In the genomic region with DNA sequence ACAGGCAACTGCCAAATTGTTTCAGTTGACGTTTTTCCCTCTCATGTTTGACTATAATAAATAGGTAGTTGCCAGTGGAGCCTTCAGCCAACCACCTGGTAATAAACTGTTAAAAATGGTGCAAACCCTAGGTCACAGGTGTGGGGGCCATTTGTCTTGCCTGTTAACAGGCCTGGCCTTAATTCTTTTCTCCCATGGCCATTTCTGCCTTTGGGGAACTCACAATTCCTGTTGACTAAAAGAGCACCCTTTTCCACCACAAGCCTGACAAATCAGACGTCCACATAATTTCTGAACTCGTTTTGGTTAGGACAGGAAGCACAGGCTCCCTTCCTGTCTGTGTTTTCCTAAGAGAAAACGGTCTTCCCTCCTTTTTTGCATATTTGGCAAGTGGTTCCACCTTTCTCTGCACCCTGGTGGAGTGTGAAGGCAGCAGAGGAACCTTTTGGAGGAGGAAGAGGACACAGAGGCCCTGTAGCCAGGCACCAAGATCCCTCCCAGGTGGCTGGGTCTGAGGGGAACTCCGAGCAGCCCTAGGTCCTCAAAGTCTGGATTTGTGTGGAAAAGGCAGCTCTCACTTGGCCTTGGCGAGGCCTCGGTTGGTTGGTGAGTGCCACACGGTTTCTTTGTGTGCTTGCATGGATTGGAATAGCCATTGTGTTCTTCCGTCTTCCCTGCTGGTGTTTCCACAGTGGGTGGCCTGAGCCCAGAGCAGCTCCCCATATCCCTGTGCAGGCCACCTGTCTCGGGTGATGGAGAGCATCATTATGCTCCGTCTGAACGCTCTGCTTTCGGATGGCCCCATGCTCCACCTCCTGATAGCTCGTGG, we compare ENCODE assay signal across 10 cellular contexts.
DNase-seq lines count a peak whose midpoint lies in the region; ATAC-seq and TF ChIP-seq lines count a peak whose summit lies in the region.
"Had no signal": no experiment of that assay in that cellular context is flagged by ENCODE, and none has a peak within 500 bp of the region (broad histone marks: within the 10 kb centered on the region; RNA-seq: fewer than 3 reads in every experiment).

No MANE protein-coding gene starts in this region.

- peak; percentile 49 for ATAC-seq in stimulated activated effector memory CD8-positive, alpha-beta T cell treated with anti-CD3 and anti-CD28 coated beads, Interleukin-12 subunit alpha, Interleukin-12 subunit beta, amount 100 ng/mL, for 72 hours
- ATAC-seq in GM21423 (IDR thresholded peaks at IDR 0.05; ENCODE audit: unreplicated experiment) = no peak
- ATAC-seq: A549 had no signal

- DNase-seq in SIG-M5 treated with dmso at 0.1 percent for 504 hours (lab: John Stamatoyannopoulos, UW; ENCODE audit: unreplicated experiment) (peak; percentile 47), SIG-M5 (lab: John Stamatoyannopoulos, UW) (no peak), MM.1S (peak; percentile 66), inferior parietal cortex (ENCODE audit: extremely low spot score) (no peak), NCI-H1105 treated with DMSO at 0.1 percent for 48 hours (lab: John Stamatoyannopoulos, UW) (no peak)
- peak; percentile 47 for DNase-seq in activated naive CD4-positive, alpha-beta T cell treated with anti-CD3 and anti-CD28 coated beads, Interleukin-2, amount 50 U/mL, for 16 hours
- DNase-seq in stimulated activated effector memory CD8-positive, alpha-beta T cell treated with anti-CD3 and anti-CD28 coated beads, Interleukin-12 subunit alpha, Interleukin-12 subunit beta, amount 100 ng/mL, for 72 hours (ENCODE audit: low spot score in 2 of 2) = peak in 1 of 2 donors; percentile 77
- DNase-seq: NCI-H526 had no signal

- peak overlapping the region; percentile 89 for H3K27ac Mint-ChIP-seq in stimulated activated effector memory CD8-positive, alpha-beta T cell treated with anti-CD3 and anti-CD28 coated beads, Interleukin-12 subunit alpha, Interleukin-12 subunit beta, amount 100 ng/mL, for 72 hours

- no peaks in the 10 kb centered on the region for H3K9me3 ChIP-seq in MM.1S (replicated peaks; ENCODE audit: insufficient read depth, low read length)
- H3K9me3 ChIP-seq: A549 had no signal

- H3K9me2 ChIP-seq in MM.1S (replicated peaks; ENCODE audit: insufficient read depth, low read length) = no peaks in the 10 kb centered on the region

- H4K20me1 ChIP-seq in MM.1S (ENCODE audit: insufficient read depth, low read length) = no peaks in the 10 kb centered on the region

- no peaks in the 10 kb centered on the region for H3K27me3 ChIP-seq in MM.1S (replicated peaks; ENCODE audit: insufficient read depth, low read length)

- peak overlapping the region; percentile 84 for H3K4me3 Mint-ChIP-seq in stimulated activated effector memory CD8-positive, alpha-beta T cell treated with anti-CD3 and anti-CD28 coated beads, Interleukin-12 subunit alpha, Interleukin-12 subunit beta, amount 100 ng/mL, for 72 hours

- H2AFZ ChIP-seq in MM.1S (ENCODE audit: low read length) = 0 out of 2 replicates have a peak overlapping the region, but pooled peaks have one; percentile 13

- H3K9me3 Mint-ChIP-seq in stimulated activated effector memory CD8-positive, alpha-beta T cell treated with anti-CD3 and anti-CD28 coated beads, Interleukin-12 subunit alpha, Interleukin-12 subunit beta, amount 100 ng/mL, for 72 hours = no peaks in the 10 kb centered on the region

- H3K9ac ChIP-seq in MM.1S (ENCODE audit: low read length) = peak overlapping the region; percentile 93

- H3K79me2 ChIP-seq in MM.1S (ENCODE audit: low read length) = peaks cover 91% of the 10 kb centered on the region

- H3K4me3 ChIP-seq in MM.1S (ENCODE audit: low read length) = peak overlapping the region; percentile 88
- H3K4me3 ChIP-seq: A549 had no signal

- H3K4me1 Mint-ChIP-seq in stimulated activated effector memory CD8-positive, alpha-beta T cell treated with anti-CD3 and anti-CD28 coated beads, Interleukin-12 subunit alpha, Interleukin-12 subunit beta, amount 100 ng/mL, for 72 hours = peaks cover 29% of the 10 kb centered on the region

- peaks cover 8% of the 10 kb centered on the region for H3K4me1 ChIP-seq in MM.1S (ENCODE audit: low read length)

- peaks cover 86% of the 10 kb centered on the region for H3K36me3 Mint-ChIP-seq in stimulated activated effector memory CD8-positive, alpha-beta T cell treated with anti-CD3 and anti-CD28 coated beads, Interleukin-12 subunit alpha, Interleukin-12 subunit beta, amount 100 ng/mL, for 72 hours

- peak overlapping the region; percentile 97 for H3K4me2 ChIP-seq in MM.1S (ENCODE audit: low read depth, low read length)
- H3K4me2 ChIP-seq: A549 had no signal

- TF ChIP-seq CTCF in MM.1S (IDR thresholded peaks at IDR 0.05; ENCODE audit: low read length) = no peak; the same call in 1 of the 2 replicates

- H3K36me3 ChIP-seq in MM.1S (replicated peaks; ENCODE audit: insufficient read depth, low read length) = no peaks in the 10 kb centered on the region

- peak overlapping the region; percentile 81 for H3K27ac ChIP-seq in MM.1S (ENCODE audit: low read length)
- H3K27ac ChIP-seq: A549 had no signal

- peaks cover 57% of the 10 kb centered on the region for H3F3A ChIP-seq in MM.1S (ENCODE audit: insufficient read depth, low read length)

Comparison
In these comparisons a context has a peak if more than half of its experiments do, and no peak if none do; other contexts are left out.
1. DNase-seq: peak in SIG-M5 treated with dmso at 0.1 percent for 504 hours (single experiment), MM.1S (single experiment) and activated naive CD4-positive, alpha-beta T cell treated with anti-CD3 and anti-CD28 coated beads, Interleukin-2, amount 50 U/mL, for 16 hours (single experiment); none in SIG-M5 (single experiment), inferior parietal cortex (single experiment) and NCI-H1105 treated with DMSO at 0.1 percent for 48 hours (single experiment).